Comparison of ENCODE assay signal across 16 cellular contexts in genomic region chr5:90353254-90353653, GRCh38. TPM values are rescaled to one million over a fixed set of nuclear protein-coding genes. Genes with fewer than 3 reads are reported as not detected.
DNase-seq lines count a peak whose midpoint lies in the region; ATAC-seq and TF ChIP-seq lines count a peak whose summit lies in the region.
"Had no signal": no experiment of that assay in that cellular context is flagged by ENCODE, and none has a peak within 500 bp of the region (broad histone marks: within the 10 kb centered on the region; RNA-seq: fewer than 3 reads in every experiment).

No MANE protein-coding gene starts in this region.

- H3K4me1 ChIP-seq in neural progenitor cell: no peaks in the 10 kb centered on the region
- H3K4me1 ChIP-seq: tibial nerve had no signal

- no peaks in the 10 kb centered on the region for H3K36me3 Mint-ChIP-seq in neural progenitor cell
- H3K36me3 Mint-ChIP-seq: CD8-positive, alpha-beta T cell; stimulated activated effector memory CD8-positive, alpha-beta T cell treated with anti-CD3 and anti-CD28 coated beads, Interleukin-12 subunit alpha, Interleukin-12 subunit beta, amount 100 ng/mL, for 72 hours had no signal

- peaks cover 3% of the 10 kb centered on the region for H3K27me3 Mint-ChIP-seq in neural progenitor cell (ENCODE audit: insufficient read depth, low read depth)
- H3K27me3 Mint-ChIP-seq: dendritic cell treated with granulocyte-macrophage colony-stimulating factor and Interleukin-4, amounts not matched to agents 40 ng/mL and 50 ng/mL, for 4 days had no signal

- H3K27me3 ChIP-seq in neural progenitor cell: no peaks in the 10 kb centered on the region
- H3K27me3 ChIP-seq: tibial nerve had no signal

- no peaks in the 10 kb centered on the region for H3K9me3 ChIP-seq in neural progenitor cell (ENCODE audit: low read depth)
- H3K9me3 ChIP-seq: tibial nerve had no signal

- no peaks in the 10 kb centered on the region for H3K36me3 ChIP-seq in neural progenitor cell
- H3K36me3 ChIP-seq: tibial nerve had no signal

- DNase-seq in NCI-H1105 (lab: John Stamatoyannopoulos, UW): no peak
- no peak for DNase-seq in activated naive CD4-positive, alpha-beta T cell treated with Interleukin-2 at 50 U/mL for 16 hours
- no peak for DNase-seq in neural progenitor cell (ENCODE audit: low spot score)
- DNase-seq: activated naive CD4-positive, alpha-beta T cell treated with anti-CD3 and anti-CD28 coated beads for 36 hours; CD8-positive, alpha-beta T cell; hypothalamus; NCI-H748 treated with DMSO at 0.1 percent for 48 hours had no signal

- H2AFZ ChIP-seq in neural progenitor cell (replicated peaks): no peak overlapping the region

- no peaks in the 10 kb centered on the region for H3K4me1 Mint-ChIP-seq in neural progenitor cell
- H3K4me1 Mint-ChIP-seq: stimulated activated effector memory CD8-positive, alpha-beta T cell treated with anti-CD3 and anti-CD28 coated beads, Interleukin-12 subunit alpha, Interleukin-12 subunit beta, amount 100 ng/mL, for 72 hours had no signal

- no peaks in the 10 kb centered on the region for H3K9me3 Mint-ChIP-seq in neural progenitor cell
- H3K9me3 Mint-ChIP-seq: activated naive CD4-positive, alpha-beta T cell treated with anti-CD3 and anti-CD28 coated beads for 36 hours; CD8-positive, alpha-beta T cell; dendritic cell treated with granulocyte-macrophage colony-stimulating factor and Interleukin-4, amounts not matched to agents 40 ng/mL and 50 ng/mL, for 4 days; stimulated activated effector memory CD8-positive, alpha-beta T cell treated with anti-CD3 and anti-CD28 coated beads, Interleukin-12 subunit alpha, Interleukin-12 subunit beta, amount 100 ng/mL, for 72 hours had no signal

- H3K4me2 ChIP-seq in neural progenitor cell: no peak overlapping the region

- ATAC-seq in GM18508 (IDR thresholded peaks at IDR 0.05; ENCODE audit: insufficient read depth, unreplicated experiment): peak; percentile 85
- peak; percentile 85 for ATAC-seq in GM19467 (IDR thresholded peaks at IDR 0.05; ENCODE audit: unreplicated experiment)
- peak; percentile 92 for ATAC-seq in HG02938 (IDR thresholded peaks at IDR 0.05; ENCODE audit: unreplicated experiment)
- ATAC-seq in HG03520 (IDR thresholded peaks at IDR 0.05; ENCODE audit: unreplicated experiment): peak; percentile 65
- no peak for ATAC-seq in GM21360 (IDR thresholded peaks at IDR 0.05; ENCODE audit: unreplicated experiment)
- ATAC-seq: CD8-positive, alpha-beta T cell; stimulated activated effector memory CD8-positive, alpha-beta T cell treated with anti-CD3 and anti-CD28 coated beads, Interleukin-12 subunit alpha, Interleukin-12 subunit beta, amount 100 ng/mL, for 72 hours had no signal

- no peaks in the 10 kb centered on the region for H3F3A ChIP-seq in neural progenitor cell (ENCODE audit: low read depth)

- no peaks in the 10 kb centered on the region for H4K20me1 ChIP-seq in neural progenitor cell (ENCODE audit: low read depth)

- H3K27ac ChIP-seq in neural progenitor cell: no peak overlapping the region
- H3K27ac ChIP-seq: RWPE1, tibial nerve had no signal

- H3K9ac ChIP-seq in neural progenitor cell: no peak overlapping the region

- no peak overlapping the region for H3K4me3 ChIP-seq in neural progenitor cell
- H3K4me3 ChIP-seq: tibial nerve had no signal

- H3K79me2 ChIP-seq in neural progenitor cell (ENCODE audit: low read depth): no peaks in the 10 kb centered on the region

- H3K27ac Mint-ChIP-seq in neural progenitor cell: no peak overlapping the region
- H3K27ac Mint-ChIP-seq: activated naive CD4-positive, alpha-beta T cell treated with anti-CD3 and anti-CD28 coated beads for 36 hours; CD8-positive, alpha-beta T cell; dendritic cell treated with granulocyte-macrophage colony-stimulating factor and Interleukin-4, amounts not matched to agents 40 ng/mL and 50 ng/mL, for 4 days; stimulated activated effector memory CD8-positive, alpha-beta T cell treated with anti-CD3 and anti-CD28 coated beads, Interleukin-12 subunit alpha, Interleukin-12 subunit beta, amount 100 ng/mL, for 72 hours had no signal

- no peak overlapping the region for H3K4me3 Mint-ChIP-seq in neural progenitor cell
- H3K4me3 Mint-ChIP-seq: activated naive CD4-positive, alpha-beta T cell treated with anti-CD3 and anti-CD28 coated beads for 36 hours; CD8-positive, alpha-beta T cell; dendritic cell treated with granulocyte-macrophage colony-stimulating factor and Interleukin-4, amounts not matched to agents 40 ng/mL and 50 ng/mL, for 4 days; stimulated activated effector memory CD8-positive, alpha-beta T cell treated with anti-CD3 and anti-CD28 coated beads, Interleukin-12 subunit alpha, Interleukin-12 subunit beta, amount 100 ng/mL, for 72 hours had no signal

- TF ChIP-seq CTCF in neural progenitor cell (IDR thresholded peaks at IDR 0.05): no peak

RNA-seq across cellular contexts. Expression of gene CETN3, which starts 56.3 kb away (rescaled TPM):
- 73.2 and 172 TPM in 2 replicates for total RNA-seq in neural progenitor cell (ENCODE audit: low replicate concordance)
